In genomic region chr1:175824079-175824478, GRCh38 we compare ENCODE assay signal across 8 cellular contexts.
DNase-seq lines count a peak whose midpoint lies in the region; ATAC-seq and TF ChIP-seq lines count a peak whose summit lies in the region.

No MANE protein-coding gene starts in this region.

- peak; percentile 46 for DNase-seq in COLO668 (lab: John Stamatoyannopoulos, UW; ENCODE audit: unreplicated experiment)
- DNase-seq in activated CD8-positive, alpha-beta T cell treated with anti-CD3 and anti-CD28 coated beads, Interleukin-2, amount 10 ng/mL, durations not matched to agents 7 days and 5 days, result peak; percentile 34
- peak in 1 of 3 donors; percentile 21 for DNase-seq in right lobe of liver
- DNase-seq in germinal center (ENCODE audit: low spot score), result no peak
- no peak for DNase-seq in T-helper 2 cell treated with Interferon-gamma antibody and Interleukin-4, amounts not matched to agents 5 μg/mL and 100 μg/mL, for 36 hours (ENCODE audit: low spot score)

- no peaks in the 10 kb centered on the region for H3K9me3 ChIP-seq in HEK293 (ENCODE audit: control insufficient read depth, insufficient read depth, low read depth, low read length)
- H3K9me3 ChIP-seq in right lobe of liver, result no peaks in the 10 kb centered on the region

- no peaks in the 10 kb centered on the region for H3K9me3 Mint-ChIP-seq in activated CD8-positive, alpha-beta T cell treated with anti-CD3 and anti-CD28 coated beads, Interleukin-2, amount 10 ng/mL, durations not matched to agents 7 days and 5 days (ENCODE audit: insufficient read depth)
- H3K9me3 Mint-ChIP-seq in T-helper 2 cell treated with Interferon-gamma antibody and Interleukin-4, amounts not matched to agents 5 μg/mL and 100 μg/mL, for 36 hours, result peaks cover 2% of the 10 kb centered on the region

- H3K4me3 ChIP-seq in HEK293 (ENCODE audit: low read depth, low read length) (no peak overlapping the region), right lobe of liver (no peak overlapping the region)

- TF ChIP-seq POLR2A in right lobe of liver (IDR thresholded peaks at IDR 0.05), result no peak

- intact Hi-C loops in right lobe of liver (cut with DNase I), result no loop called here

- H3K27ac ChIP-seq in HEK293 (ENCODE audit: extremely low read depth, low read depth, low read length) (no peak overlapping the region), right lobe of liver (no peak overlapping the region)

- CTCF ChIA-PET in HEK293 (lab: Yijun Ruan, JAX), result interaction anchor here (1.0 kb wide), 2 partner anchors 9 to 78 kb away, joined by 3 to 4 read pairs; no protein-coding TSS in a partner anchor
- CTCF ChIA-PET in activated CD8-positive, alpha-beta T cell treated with anti-CD3 and anti-CD28 coated beads, Interleukin-2, amount 10 ng/mL, durations not matched to agents 7 days and 5 days (lab: Charles Lee), result no interaction called here

- H3K27me3 ChIP-seq in right lobe of liver, result no peaks in the 10 kb centered on the region

- no peaks in the 10 kb centered on the region for H3K4me1 Mint-ChIP-seq in activated CD8-positive, alpha-beta T cell treated with anti-CD3 and anti-CD28 coated beads, Interleukin-2, amount 10 ng/mL, durations not matched to agents 7 days and 5 days (ENCODE audit: low read depth)
- H3K4me1 Mint-ChIP-seq in T-helper 2 cell treated with Interferon-gamma antibody and Interleukin-4, amounts not matched to agents 5 μg/mL and 100 μg/mL, for 36 hours (ENCODE audit: low read depth), result no peaks in the 10 kb centered on the region

- H3K36me3 ChIP-seq in HEK293 (ENCODE audit: control insufficient read depth in 2 of 2, insufficient read depth in 1 of 2, low read length in 2 of 2) (no peaks in the 10 kb centered on the region), right lobe of liver (no peaks in the 10 kb centered on the region)

- ATAC-seq in activated CD8-positive, alpha-beta T cell treated with anti-CD3 and anti-CD28 coated beads, Interleukin-2, amount 10 ng/mL, durations not matched to agents 7 days and 5 days, result no peak
- peak in 2 of 4 donors; percentile 15 to 32 for ATAC-seq in right lobe of liver
- ATAC-seq in HG02938 (IDR thresholded peaks at IDR 0.05; ENCODE audit: unreplicated experiment), result no peak
- ATAC-seq in GM18873 (IDR thresholded peaks at IDR 0.05; ENCODE audit: low FRiP score, unreplicated experiment), result no peak

- 22% methylated on average over 2 of the region's 3 CpGs for WGBS in right lobe of liver (ENCODE audit: insufficient coverage, low coverage, low lambda C conversion rate, missing lambda C conversion rate)

- H3K27me3 Mint-ChIP-seq in activated CD8-positive, alpha-beta T cell treated with anti-CD3 and anti-CD28 coated beads, Interleukin-2, amount 10 ng/mL, durations not matched to agents 7 days and 5 days (ENCODE audit: low read depth), result no peaks in the 10 kb centered on the region
- peaks cover 7% of the 10 kb centered on the region for H3K27me3 Mint-ChIP-seq in T-helper 2 cell treated with Interferon-gamma antibody and Interleukin-4, amounts not matched to agents 5 μg/mL and 100 μg/mL, for 36 hours (ENCODE audit: low read depth)

- H3K27ac Mint-ChIP-seq in activated CD8-positive, alpha-beta T cell treated with anti-CD3 and anti-CD28 coated beads, Interleukin-2, amount 10 ng/mL, durations not matched to agents 7 days and 5 days, result no peak overlapping the region
- H3K27ac Mint-ChIP-seq in T-helper 2 cell treated with Interferon-gamma antibody and Interleukin-4, amounts not matched to agents 5 μg/mL and 100 μg/mL, for 36 hours, result no peak overlapping the region

- H3K36me3 Mint-ChIP-seq in activated CD8-positive, alpha-beta T cell treated with anti-CD3 and anti-CD28 coated beads, Interleukin-2, amount 10 ng/mL, durations not matched to agents 7 days and 5 days (ENCODE audit: low read depth), result no peaks in the 10 kb centered on the region
- no peaks in the 10 kb centered on the region for H3K36me3 Mint-ChIP-seq in T-helper 2 cell treated with Interferon-gamma antibody and Interleukin-4, amounts not matched to agents 5 μg/mL and 100 μg/mL, for 36 hours (ENCODE audit: low read depth)

- TF ChIP-seq CTCF in HEK293 (tag by site-specific recombination; IDR thresholded peaks at IDR 0.05) (0 out of 2 replicates have a peak, but pooled peaks have one; percentile 16), right lobe of liver (IDR thresholded peaks at IDR 0.05) (peak; percentile 11 to 41 (median 24))

- no peak overlapping the region for H3K4me3 Mint-ChIP-seq in activated CD8-positive, alpha-beta T cell treated with anti-CD3 and anti-CD28 coated beads, Interleukin-2, amount 10 ng/mL, durations not matched to agents 7 days and 5 days
- H3K4me3 Mint-ChIP-seq in T-helper 2 cell treated with Interferon-gamma antibody and Interleukin-4, amounts not matched to agents 5 μg/mL and 100 μg/mL, for 36 hours, result no peak overlapping the region

- POLR2A ChIA-PET in HEK293 (lab: Yijun Ruan, JAX), result no interaction called here
- POLR2A ChIA-PET in activated CD8-positive, alpha-beta T cell treated with anti-CD3 and anti-CD28 coated beads, Interleukin-2, amount 10 ng/mL, durations not matched to agents 7 days and 5 days (lab: Charles Lee), result no interaction called here

- H3K4me1 ChIP-seq in HEK293 (ENCODE audit: control insufficient read depth, insufficient read depth, low read length) (no peaks in the 10 kb centered on the region), right lobe of liver (no peaks in the 10 kb centered on the region)

TF ChIP-seq in HEK293, 187 proteins besides CTCF, POLR2A, EP300 and RAD21:
- no peak for TF ChIP-seq ZNF571 (tag by site-specific recombination; IDR thresholded peaks at IDR 0.05)
- no peak for TF ChIP-seq ZNF239 (tag by site-specific recombination; IDR thresholded peaks at IDR 0.05)
- TF ChIP-seq ZNF423 (tag by site-specific recombination; IDR thresholded peaks at IDR 0.05), result no peak
- no peak for TF ChIP-seq HIC1 (tag by site-specific recombination; IDR thresholded peaks at IDR 0.05)
- TF ChIP-seq ZNF324 (tag by site-specific recombination; IDR thresholded peaks at IDR 0.05), result no peak
- no peak for TF ChIP-seq ZNF112 (tag by site-specific recombination; IDR thresholded peaks at IDR 0.05)
- no peak for TF ChIP-seq ZNF121 (tag by site-specific recombination; IDR thresholded peaks at IDR 0.05)
- TF ChIP-seq ZNF624 (tag by site-specific recombination; IDR thresholded peaks at IDR 0.05), result no peak
- no peak for TF ChIP-seq ZNF626 (tag by site-specific recombination; IDR thresholded peaks at IDR 0.05)
- no peak for TF ChIP-seq KLF17 (tag by site-specific recombination; IDR thresholded peaks at IDR 0.05)

Comparison
In these comparisons a context has a peak if more than half of its experiments do, and no peak if none do; other contexts are left out.
1. DNase-seq: peak in COLO668 (single experiment) and activated CD8-positive, alpha-beta T cell treated with anti-CD3 and anti-CD28 coated beads, Interleukin-2, amount 10 ng/mL, durations not matched to agents 7 days and 5 days (single experiment); none in germinal center (single experiment) and T-helper 2 cell treated with Interferon-gamma antibody and Interleukin-4, amounts not matched to agents 5 μg/mL and 100 μg/mL, for 36 hours (single experiment).